Comparison of ENCODE assay signal across 13 cellular contexts in genomic region chr3:31461441-31461840, GRCh38.
A peak's percentile ranks its signal among the peaks of the same experiment; 100 is the strongest.
DNase-seq lines count a peak whose midpoint lies in the region; ATAC-seq and TF ChIP-seq lines count a peak whose summit lies in the region.
"Had no signal": no experiment of that assay in that cellular context is flagged by ENCODE, and none has a peak within 500 bp of the region (broad histone marks: within the 10 kb centered on the region; RNA-seq: fewer than 3 reads in every experiment).

No MANE protein-coding gene starts in this region.

- BruUV-seq in OCI-LY7 (replicated peaks; lab: Mats Ljungman, UMichigan): no TSS peak

- no peaks in the 10 kb centered on the region for H4K20me1 ChIP-seq in OCI-LY7 (ENCODE audit: insufficient read depth, low read length)

- intact Hi-C loops in OCI-LY7 (cut with micrococcal nuclease; ENCODE audit: unreplicated experiment): no loop called here

- H3K27me3 Mint-ChIP-seq in activated naive CD8-positive, alpha-beta T cell: no peaks in the 10 kb centered on the region
- no peaks in the 10 kb centered on the region for H3K27me3 Mint-ChIP-seq in activated naive CD8-positive, alpha-beta T cell treated with anti-CD3 and anti-CD28 coated beads, Interleukin-2, amount 50 U/mL, for 24 hours

- DNase-seq in activated naive CD8-positive, alpha-beta T cell treated with anti-CD3 and anti-CD28 coated beads, Interleukin-2, amount 50 U/mL, for 24 hours: no peak
- DNase-seq in OCI-LY7 (ENCODE audit: low spot score): no peak
- peak; percentile 4 for DNase-seq in fibroblast of gingiva (ENCODE audit: low read depth)
- DNase-seq in stimulated activated effector memory CD8-positive, alpha-beta T cell treated with anti-CD3 and anti-CD28 coated beads, Interleukin-12 subunit alpha, Interleukin-12 subunit beta, amount 100 ng/mL, for 72 hours (ENCODE audit: low spot score in 2 of 2): no peak
- DNase-seq in stimulated activated CD8-positive, alpha-beta memory T cell treated with anti-CD3 and anti-CD28 coated beads, Interleukin-4, amount 100 ng/mL, for 48 hours: no peak
- no peak for DNase-seq in RWPE1 (ENCODE audit: low spot score)
- DNase-seq in NCI-H2107 (lab: John Stamatoyannopoulos, UW): no peak
- DNase-seq: aorta, H7, NCI-H187 treated with DMSO at 0.1 percent for 48 hours, SHP77 treated with DMSO at 0.1 percent for 48 hours had no signal

- CTCF ChIA-PET in OCI-LY7 (lab: Charles Lee; ENCODE audit: unreplicated experiment) (no interaction called here), RWPE1 (lab: Yijun Ruan, JAX) (no interaction called here)

- H3K4me3 Mint-ChIP-seq in activated naive CD8-positive, alpha-beta T cell: no peak overlapping the region
- H3K4me3 Mint-ChIP-seq in activated naive CD8-positive, alpha-beta T cell treated with anti-CD3 and anti-CD28 coated beads, Interleukin-2, amount 50 U/mL, for 24 hours: no peak overlapping the region
- H3K4me3 Mint-ChIP-seq in stimulated activated effector memory CD8-positive, alpha-beta T cell treated with anti-CD3 and anti-CD28 coated beads, Interleukin-12 subunit alpha, Interleukin-12 subunit beta, amount 100 ng/mL, for 72 hours: peak overlapping the region; percentile 15

- H3K36me3 Mint-ChIP-seq in activated naive CD8-positive, alpha-beta T cell: peaks cover 6% of the 10 kb centered on the region
- no peaks in the 10 kb centered on the region for H3K36me3 Mint-ChIP-seq in activated naive CD8-positive, alpha-beta T cell treated with anti-CD3 and anti-CD28 coated beads, Interleukin-2, amount 50 U/mL, for 24 hours (ENCODE audit: low read depth)
- no peaks in the 10 kb centered on the region for H3K36me3 Mint-ChIP-seq in stimulated activated effector memory CD8-positive, alpha-beta T cell treated with anti-CD3 and anti-CD28 coated beads, Interleukin-12 subunit alpha, Interleukin-12 subunit beta, amount 100 ng/mL, for 72 hours

- H3K4me1 Mint-ChIP-seq in activated naive CD8-positive, alpha-beta T cell (ENCODE audit: low read depth): peaks cover 58% of the 10 kb centered on the region
- H3K4me1 Mint-ChIP-seq in activated naive CD8-positive, alpha-beta T cell treated with anti-CD3 and anti-CD28 coated beads, Interleukin-2, amount 50 U/mL, for 24 hours: peaks cover 51% of the 10 kb centered on the region
- H3K4me1 Mint-ChIP-seq in stimulated activated effector memory CD8-positive, alpha-beta T cell treated with anti-CD3 and anti-CD28 coated beads, Interleukin-12 subunit alpha, Interleukin-12 subunit beta, amount 100 ng/mL, for 72 hours: peaks cover 25% of the 10 kb centered on the region

- H3K4me1 ChIP-seq in OCI-LY7 (ENCODE audit: insufficient read depth, low read length, poor library complexity, severe bottlenecking): peaks cover 14% of the 10 kb centered on the region

- no peak for ATAC-seq in activated naive CD8-positive, alpha-beta T cell treated with anti-CD3 and anti-CD28 coated beads, Interleukin-2, amount 50 U/mL, for 24 hours
- ATAC-seq in stimulated activated effector memory CD8-positive, alpha-beta T cell treated with anti-CD3 and anti-CD28 coated beads, Interleukin-12 subunit alpha, Interleukin-12 subunit beta, amount 100 ng/mL, for 72 hours: no peak

- no peaks in the 10 kb centered on the region for H3K79me2 ChIP-seq in OCI-LY7 (ENCODE audit: insufficient read depth, low read depth, low read length)

- H3K9me3 ChIP-seq in OCI-LY7 (ENCODE audit: low read length): no peaks in the 10 kb centered on the region

- H3K9me3 Mint-ChIP-seq in activated naive CD8-positive, alpha-beta T cell (ENCODE audit: low read depth): peaks cover 5% of the 10 kb centered on the region
- no peaks in the 10 kb centered on the region for H3K9me3 Mint-ChIP-seq in activated naive CD8-positive, alpha-beta T cell treated with anti-CD3 and anti-CD28 coated beads, Interleukin-2, amount 50 U/mL, for 24 hours
- H3K9me3 Mint-ChIP-seq in stimulated activated effector memory CD8-positive, alpha-beta T cell treated with anti-CD3 and anti-CD28 coated beads, Interleukin-12 subunit alpha, Interleukin-12 subunit beta, amount 100 ng/mL, for 72 hours: no peaks in the 10 kb centered on the region

- H3K27ac ChIP-seq in OCI-LY7 (ENCODE audit: low read depth, low read length, poor library complexity, severe bottlenecking): no peak overlapping the region
- H3K27ac ChIP-seq in RWPE1: no peak overlapping the region
- H3K27ac ChIP-seq: VCaP had no signal

- no peak overlapping the region for H3K4me3 ChIP-seq in OCI-LY7 (ENCODE audit: low read depth, low read length, poor library complexity, severe bottlenecking)

- TF ChIP-seq CTCF in OCI-LY7 (conservative IDR thresholded peaks at IDR 0.05; ENCODE audit: low read length) (no peak), RWPE1 (conservative IDR thresholded peaks at IDR 0.05; ENCODE audit: low read depth) (no peak)

- POLR2A ChIA-PET in OCI-LY7 (lab: Charles Lee) (interaction anchor here (0.7 to 1.1 kb wide), 3 partner anchors 9 to 652 kb away, joined by 3 read pairs; no protein-coding TSS in a partner anchor), RWPE1 (lab: Yijun Ruan, JAX; ENCODE audit: low non-redundant PET) (no interaction called here)

- H3K36me3 ChIP-seq in OCI-LY7 (ENCODE audit: insufficient read depth, low read length): no peaks in the 10 kb centered on the region

- H3K27ac Mint-ChIP-seq in activated naive CD8-positive, alpha-beta T cell: peak overlapping the region; percentile 85
- H3K27ac Mint-ChIP-seq in activated naive CD8-positive, alpha-beta T cell treated with anti-CD3 and anti-CD28 coated beads, Interleukin-2, amount 50 U/mL, for 24 hours: no peak overlapping the region
- H3K27ac Mint-ChIP-seq in stimulated activated effector memory CD8-positive, alpha-beta T cell treated with anti-CD3 and anti-CD28 coated beads, Interleukin-12 subunit alpha, Interleukin-12 subunit beta, amount 100 ng/mL, for 72 hours: peak overlapping the region; percentile 8

- H3K4me2 ChIP-seq in OCI-LY7 (ENCODE audit: low read length): peak overlapping the region; percentile 46

- H3K9me2 ChIP-seq in OCI-LY7 (ENCODE audit: insufficient read depth, low read length): no peaks in the 10 kb centered on the region

- peak overlapping the region; percentile 95 for H2AFZ ChIP-seq in OCI-LY7 (ENCODE audit: low read length)
